11 cellular contexts compared by ENCODE assay signal in genomic region chr18:7945882-7946281, GRCh38.
DNase-seq lines count a peak whose midpoint lies in the region; ATAC-seq, FAIRE-seq and TF ChIP-seq lines count a peak whose summit lies in the region.
"Had no signal": no experiment of that assay in that cellular context is flagged by ENCODE, and none has a peak within 500 bp of the region (broad histone marks: within the 10 kb centered on the region; RNA-seq: fewer than 3 reads in every experiment).

No MANE protein-coding gene starts in this region.

- H3K27ac ChIP-seq in brain microvascular endothelial cell (peak overlapping the region; percentile 84), HepG2 (ENCODE audit: extremely low read length, insufficient read depth, low read length) (no peak overlapping the region)

- H3K36me3 ChIP-seq in brain microvascular endothelial cell (replicated peaks) = no peaks in the 10 kb centered on the region
- H3K36me3 ChIP-seq in HepG2 (replicated peaks in 1 of 2; ENCODE audit: control insufficient read depth in 1 of 2, insufficient read depth in 2 of 2, low read length in 2 of 2) = 0 out of 5 replicates have a peak, but pooled peaks cover 1 to 4% of the 10 kb centered on the region in 2 experiments
- H3K36me3 ChIP-seq in H7 (replicated peaks; ENCODE audit: control insufficient read depth, insufficient read depth, low read length) = no peaks in the 10 kb centered on the region

- H3K27me3 ChIP-seq in brain microvascular endothelial cell (replicated peaks) (no peaks in the 10 kb centered on the region), HepG2 (ENCODE audit: control insufficient read depth in 1 of 2, insufficient read depth in 2 of 2, low read length in 2 of 2) (no peaks in the 10 kb centered on the region), H7 (ENCODE audit: control insufficient read depth, insufficient read depth, low read length) (no peaks in the 10 kb centered on the region)

- POLR2A ChIA-PET in HepG2 (lab: Yijun Ruan, JAX) = no interaction called here

- H3K4me2 ChIP-seq in HepG2 (ENCODE audit: low read depth, low read length) = no peak overlapping the region

- peaks cover 7% of the 10 kb centered on the region; the same call in 1 of the 2 replicates for H3K4me1 ChIP-seq in HepG2 (ENCODE audit: insufficient read depth, low read length)

- no peak overlapping the region for H2AFZ ChIP-seq in HepG2 (ENCODE audit: low read length)

- no peaks in the 10 kb centered on the region for H3K4me1 Mint-ChIP-seq in activated naive CD8-positive, alpha-beta T cell treated with anti-CD3 and anti-CD28 coated beads, Interleukin-2, amount 50 U/mL, for 24 hours
- H3K4me1 Mint-ChIP-seq: CD14-positive monocyte had no signal

- H3K9me3 Mint-ChIP-seq in activated naive CD8-positive, alpha-beta T cell treated with anti-CD3 and anti-CD28 coated beads, Interleukin-2, amount 50 U/mL, for 24 hours = no peaks in the 10 kb centered on the region

- WGBS in HepG2 (ENCODE audit: low lambda C conversion rate) = 41% methylated on average over 3 of the region's 3 CpGs

- H3K4me3 Mint-ChIP-seq in activated naive CD8-positive, alpha-beta T cell treated with anti-CD3 and anti-CD28 coated beads, Interleukin-2, amount 50 U/mL, for 24 hours = no peak overlapping the region
- H3K4me3 Mint-ChIP-seq: CD14-positive monocyte had no signal

- TF ChIP-seq RAD21 in HepG2 (CRISPR knock-in tag; IDR thresholded peaks at IDR 0.05) = no peak

- DNase-seq in ACHN = peak; percentile 92
- DNase-seq in brain microvascular endothelial cell = peak; percentile 93
- DNase-seq in HepG2 (ENCODE audit: low spot score) = peak; percentile 33
- DNase-seq in activated naive CD8-positive, alpha-beta T cell treated with anti-CD3 and anti-CD28 coated beads, Interleukin-2, amount 50 U/mL, for 24 hours = no peak
- DNase-seq in H7 = no peak
- DNase-seq: NCI-H524 treated with DMSO at 0.1 percent for 48 hours, right cardiac atrium had no signal

- H3K36me3 Mint-ChIP-seq in activated naive CD8-positive, alpha-beta T cell treated with anti-CD3 and anti-CD28 coated beads, Interleukin-2, amount 50 U/mL, for 24 hours (ENCODE audit: low read depth) = no peaks in the 10 kb centered on the region
- H3K36me3 Mint-ChIP-seq: CD14-positive monocyte had no signal

- TF ChIP-seq CTCF in brain microvascular endothelial cell (IDR thresholded peaks at IDR 0.05; ENCODE audit: low read depth, low read length, missing control alignments) (no peak), HepG2 (CRISPR knock-in tag; IDR thresholded peaks at IDR 0.05) (no peak)

- no peak overlapping the region for H3K4me3 ChIP-seq in brain microvascular endothelial cell (ENCODE audit: low read depth, low read length)
- no peak overlapping the region for H3K4me3 ChIP-seq in HepG2 (replicated peaks in 1 of 3; ENCODE audit: insufficient read depth in 1 of 3, low read depth in 2 of 3, low read length in 3 of 3)
- H3K4me3 ChIP-seq in H7 (ENCODE audit: insufficient read depth, low read depth, low read length) = no peak overlapping the region

- CTCF ChIA-PET in HepG2 (lab: Yijun Ruan, JAX; ENCODE audit: low intra/inter-chr PET ratio, low total read pairs) = no interaction called here

- TF ChIP-seq EP300 in HepG2 (IDR thresholded peaks at IDR 0.05; ENCODE audit: low read depth in 2 of 2, low read length in 2 of 2) = no peak
- TF ChIP-seq EP300 in HepG2 (CRISPR knock-in tag; IDR thresholded peaks at IDR 0.05; ENCODE audit: borderline replicate concordance) = no peak

- H3K9me3 ChIP-seq in HepG2 (ENCODE audit: low read length) = no peaks in the 10 kb centered on the region

- intact Hi-C loops in HepG2 (cut with micrococcal nuclease; ENCODE audit: unreplicated experiment) = no loop called here

- no peaks in the 10 kb centered on the region for H3K79me2 ChIP-seq in HepG2 (ENCODE audit: insufficient read depth, low read length)

- no peaks in the 10 kb centered on the region for H4K20me1 ChIP-seq in HepG2 (ENCODE audit: insufficient read depth, low read length)

- in situ Hi-C loops in ACHN (cut with HindIII; ENCODE audit: low pct_ligation_motif_present, low pct_unique_long_range_greater_than_20kb, low sequenced_read_pairs) = no loop called here
- in situ Hi-C loops in brain microvascular endothelial cell (cut with HindIII; ENCODE audit: low pct_ligation_motif_present, low sequenced_read_pairs) = no loop called here
- in situ Hi-C loops in HepG2 (cut with HindIII; ENCODE audit: extremely low pct_ligation_motif_present, low pct_unique_long_range_greater_than_20kb) = no loop called here

- H3K9ac ChIP-seq in HepG2 (ENCODE audit: insufficient read depth, low read depth, low read length) = no peak overlapping the region

- ATAC-seq in HG03571 (IDR thresholded peaks at IDR 0.05; ENCODE audit: unreplicated experiment) (peak; percentile 57), HepG2 (no peak; the same call in 2 of the 3 replicates), HG03342 (IDR thresholded peaks at IDR 0.05; ENCODE audit: unreplicated experiment) (no peak), GM19035 (IDR thresholded peaks at IDR 0.05; ENCODE audit: unreplicated experiment) (no peak)
- no peak for ATAC-seq in activated naive CD8-positive, alpha-beta T cell treated with anti-CD3 and anti-CD28 coated beads, Interleukin-2, amount 50 U/mL, for 24 hours

- TF ChIP-seq POLR2A in HepG2 (IDR thresholded peaks at IDR 0.05; ENCODE audit: insufficient read depth in 1 of 2, low read depth in 2 of 2, low read length in 2 of 2) = no peak

- H3K27ac Mint-ChIP-seq in activated naive CD8-positive, alpha-beta T cell treated with anti-CD3 and anti-CD28 coated beads, Interleukin-2, amount 50 U/mL, for 24 hours = no peak overlapping the region
- H3K27ac Mint-ChIP-seq: CD14-positive monocyte had no signal

- no peak for FAIRE-seq in HepG2 (lab: Jason Lieb, UNC)

- no TSS peak for BruUV-seq in HepG2 (replicated peaks; lab: Mats Ljungman, UMichigan)

- no peaks in the 10 kb centered on the region for H3K27me3 Mint-ChIP-seq in activated naive CD8-positive, alpha-beta T cell treated with anti-CD3 and anti-CD28 coated beads, Interleukin-2, amount 50 U/mL, for 24 hours

TF ChIP-seq in HepG2, 621 proteins besides CTCF, POLR2A, EP300 and RAD21:
- no peak for TF ChIP-seq RFX3 (CRISPR knock-in tag; IDR thresholded peaks at IDR 0.05)
- peak; percentile 56 for TF ChIP-seq FOSL2 (CRISPR knock-in tag; IDR thresholded peaks at IDR 0.05)

Comparison
In these comparisons a context has a peak if more than half of its experiments do, and no peak if none do; other contexts are left out.
1. DNase-seq: peak in ACHN (single experiment), brain microvascular endothelial cell (single experiment) and HepG2 (single experiment); none in activated naive CD8-positive, alpha-beta T cell treated with anti-CD3 and anti-CD28 coated beads, Interleukin-2, amount 50 U/mL, for 24 hours (single experiment) and H7 (single experiment).